ENCODE assay signal across 11 cellular contexts in the genomic region with DNA sequence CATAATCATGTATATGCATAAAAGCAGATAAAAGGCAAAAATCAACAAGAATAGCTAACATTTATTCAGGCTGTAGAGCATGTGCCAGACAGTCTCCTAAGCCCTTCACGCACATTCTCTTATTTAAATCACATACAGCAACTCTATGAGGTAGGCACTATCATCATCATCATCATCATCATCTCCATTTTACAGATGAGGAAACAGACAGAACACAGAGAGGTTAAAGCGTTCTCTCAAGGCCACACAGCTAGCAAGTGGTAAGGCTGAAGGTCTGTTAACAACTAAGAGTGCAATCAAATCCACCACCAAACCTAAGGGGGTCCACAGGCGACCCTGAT. TPM values are rescaled to one million over a fixed set of nuclear protein-coding genes. Genes with fewer than 3 reads are reported as not detected.
DNase-seq lines count a peak whose midpoint lies in the region; ATAC-seq and TF ChIP-seq lines count a peak whose summit lies in the region.
"Had no signal": no experiment of that assay in that cellular context is flagged by ENCODE, and none has a peak within 500 bp of the region (broad histone marks: within the 10 kb centered on the region; RNA-seq: fewer than 3 reads in every experiment).

No MANE protein-coding gene starts in this region.

- H3K36me3 Mint-ChIP-seq in CD8-positive, alpha-beta T cell, result no peaks in the 10 kb centered on the region
- H3K36me3 Mint-ChIP-seq in nephron progenitor cell (ENCODE audit: low read depth), result no peaks in the 10 kb centered on the region

- CTCF ChIA-PET in CD8-positive, alpha-beta T cell (lab: Charles Lee), result interaction anchor here (1.3 kb wide), 1 partner anchor 12 kb away, joined by 5 read pairs; no protein-coding TSS in a partner anchor
- CTCF ChIA-PET in mammary epithelial cell (lab: Charles Lee; ENCODE audit: low non-redundant PET), result interaction anchor here (0.6 kb wide), 1 partner anchor 218 kb away, joined by 4 read pairs; no protein-coding TSS in a partner anchor

- in situ Hi-C loops in mammary epithelial cell (cut with MboI; ENCODE audit: low sequenced_read_pairs in 2 of 2), result no loop called here

- intact Hi-C loops in CD8-positive, alpha-beta T cell (cut with DNase I, micrococcal nuclease), result loop anchor here in 1 of 2 experiments (5.0 kb wide), 1 partner anchor 182 kb away; no protein-coding TSS in a partner anchor
- intact Hi-C loops in mammary epithelial cell (cut with micrococcal nuclease) (no loop called here), posterior vena cava (cut with DNase I) (loop anchor here in 1 of 2 donors (5.0 kb wide), 1 partner anchor 362 kb away; no protein-coding TSS in a partner anchor), ascending aorta (cut with DNase I) (no loop called here)

- peaks cover 16% of the 10 kb centered on the region; the same call in 1 of the 2 replicates for H4K20me1 ChIP-seq in Karpas-422 (ENCODE audit: insufficient read depth, low read depth, low read length)
- no peaks in the 10 kb centered on the region for H4K20me1 ChIP-seq in mammary epithelial cell (ENCODE audit: insufficient read depth, low read length)

- H3K79me2 ChIP-seq in Karpas-422 (ENCODE audit: low read length) (peaks cover 36% of the 10 kb centered on the region), mammary epithelial cell (ENCODE audit: insufficient read depth, low read length) (peaks cover 28% of the 10 kb centered on the region)

- H3K4me1 Mint-ChIP-seq in CD8-positive, alpha-beta T cell (ENCODE audit: low read depth), result peaks cover 15% of the 10 kb centered on the region
- H3K4me1 Mint-ChIP-seq in nephron progenitor cell, result peaks cover 50% of the 10 kb centered on the region

- POLR2A ChIA-PET in CD8-positive, alpha-beta T cell (lab: Charles Lee), result no interaction called here

- H3K27me3 Mint-ChIP-seq in CD8-positive, alpha-beta T cell (ENCODE audit: low read depth), result peaks cover 27% of the 10 kb centered on the region
- H3K27me3 Mint-ChIP-seq in nephron progenitor cell (ENCODE audit: low read depth, poor library complexity), result peaks cover 73% of the 10 kb centered on the region

- H3K4me3 ChIP-seq in CD8-positive, alpha-beta T cell (ENCODE audit: low read depth, low read length), result no peak overlapping the region
- H3K4me3 ChIP-seq in Karpas-422 (ENCODE audit: low read length) (peak overlapping the region; percentile 82), mammary epithelial cell (replicated peaks in 1 of 3; ENCODE audit: insufficient read depth in 1 of 3, low read depth in 2 of 3, low read length in 3 of 3) (no peak overlapping the region), ascending aorta (peak overlapping the region in 1 of 2 donors; percentile 70)

- H3K27me3 ChIP-seq in CD8-positive, alpha-beta T cell (ENCODE audit: insufficient read depth, low read length), result peaks cover 15% of the 10 kb centered on the region
- H3K27me3 ChIP-seq in Karpas-422 (ENCODE audit: low read length), result no peaks in the 10 kb centered on the region
- H3K27me3 ChIP-seq in mammary epithelial cell (ENCODE audit: insufficient read depth, low read length), result no peaks in the 10 kb centered on the region
- no peaks in the 10 kb centered on the region for H3K27me3 ChIP-seq in ascending aorta

- H3K4me3 Mint-ChIP-seq in CD8-positive, alpha-beta T cell, result peak overlapping the region; percentile 85
- peak overlapping the region; percentile 83 for H3K4me3 Mint-ChIP-seq in nephron progenitor cell

- no peaks in the 10 kb centered on the region for H3K9me3 ChIP-seq in CD8-positive, alpha-beta T cell (ENCODE audit: low read length)
- H3K9me3 ChIP-seq in Karpas-422 (ENCODE audit: low read length) (no peaks in the 10 kb centered on the region), mammary epithelial cell (replicated peaks; ENCODE audit: insufficient read depth, low read length) (no peaks in the 10 kb centered on the region), ascending aorta (no peaks in the 10 kb centered on the region)

- H3K27ac ChIP-seq in CD8-positive, alpha-beta T cell (ENCODE audit: low read depth, low read length), result no peak overlapping the region
- H3K27ac ChIP-seq in Karpas-422 (ENCODE audit: low read length), result peak overlapping the region; percentile 90
- H3K27ac ChIP-seq in mammary epithelial cell (ENCODE audit: insufficient read depth, low read depth, low read length), result no peak overlapping the region
- no peak overlapping the region for H3K27ac ChIP-seq in ascending aorta

- WGBS in mammary epithelial cell (ENCODE audit: low coverage, missing lambda C conversion rate), result 93% methylated on average over 3 of the region's 3 CpGs

- peak overlapping the region; percentile 75 for H3K27ac Mint-ChIP-seq in CD8-positive, alpha-beta T cell
- H3K27ac Mint-ChIP-seq in nephron progenitor cell, result no peak overlapping the region
- H3K27ac Mint-ChIP-seq: dendritic cell treated with granulocyte-macrophage colony-stimulating factor and Interleukin-4, amounts not matched to agents 40 ng/mL and 50 ng/mL, for 4 days had no signal

- peaks cover 4% of the 10 kb centered on the region for H3K4me1 ChIP-seq in CD8-positive, alpha-beta T cell (ENCODE audit: insufficient read depth, low read length)
- H3K4me1 ChIP-seq in Karpas-422 (ENCODE audit: low read length) (peaks cover 84% of the 10 kb centered on the region), mammary epithelial cell (ENCODE audit: insufficient read depth, low read length) (peaks cover 15% of the 10 kb centered on the region), ascending aorta (no peaks in the 10 kb centered on the region)

- TF ChIP-seq CTCF in CD8-positive, alpha-beta T cell (IDR thresholded peaks at IDR 0.05), result no peak
- no peak for TF ChIP-seq CTCF in mammary epithelial cell (conservative IDR thresholded peaks at IDR 0.05 in 1 of 2, IDR thresholded peaks at IDR 0.05 in 1 of 2; ENCODE audit: extremely low read depth in 1 of 2, insufficient read depth in 1 of 2, low read depth in 1 of 2, low read length in 2 of 2)
- no peak for TF ChIP-seq CTCF in nephron progenitor cell (IDR thresholded peaks at IDR 0.05)
- TF ChIP-seq CTCF in ascending aorta (IDR thresholded peaks at IDR 0.05), result no peak

- no peaks in the 10 kb centered on the region for H3K36me3 ChIP-seq in CD8-positive, alpha-beta T cell (ENCODE audit: insufficient read depth, low read length)
- H3K36me3 ChIP-seq in Karpas-422 (ENCODE audit: insufficient read depth, low read length) (no peaks in the 10 kb centered on the region), mammary epithelial cell (ENCODE audit: insufficient read depth, low read length) (no peaks in the 10 kb centered on the region), ascending aorta (no peaks in the 10 kb centered on the region)

- ATAC-seq in CD8-positive, alpha-beta T cell, result no peak

- BruUV-seq in mammary epithelial cell (replicated peaks; lab: Mats Ljungman, UMichigan), result no TSS peak

- no peaks in the 10 kb centered on the region for H3K9me2 ChIP-seq in Karpas-422 (replicated peaks; ENCODE audit: insufficient read depth, low read length)

- no peak for DNase-seq in CD8-positive, alpha-beta T cell
- DNase-seq in Karpas-422, result no peak
- no peak for DNase-seq in mammary epithelial cell
- DNase-seq in nephron progenitor cell, result no peak
- no peak for DNase-seq in NCI-H1417 treated with DMSO at 0.1 percent for 48 hours (lab: John Stamatoyannopoulos, UW)
- no peak for DNase-seq in posterior vena cava (ENCODE audit: low spot score)
- no peak for DNase-seq in RKO (ENCODE audit: low spot score)
- no peak for DNase-seq in ascending aorta (ENCODE audit: low spot score in 2 of 2)
- DNase-seq: activated gamma-delta T cell, HCEC 1CT had no signal

- H2AFZ ChIP-seq in Karpas-422 (ENCODE audit: low read length), result peak overlapping the region; percentile 46; the same call in 1 of the 2 replicates
- H2AFZ ChIP-seq in mammary epithelial cell (ENCODE audit: low read depth, low read length), result peak overlapping the region; percentile 89

- no peaks in the 10 kb centered on the region for H3K9me3 Mint-ChIP-seq in CD8-positive, alpha-beta T cell
- no peaks in the 10 kb centered on the region for H3K9me3 Mint-ChIP-seq in nephron progenitor cell
- H3K9me3 Mint-ChIP-seq: dendritic cell treated with granulocyte-macrophage colony-stimulating factor and Interleukin-4, amounts not matched to agents 40 ng/mL and 50 ng/mL, for 4 days had no signal

- dilution Hi-C loops in mammary epithelial cell (cut with HindIII; ENCODE audit: low sequenced_read_pairs), result no loop called here

- H3K9ac ChIP-seq in Karpas-422 (ENCODE audit: low read length), result peak overlapping the region; percentile 86
- no peak overlapping the region for H3K9ac ChIP-seq in mammary epithelial cell (ENCODE audit: insufficient read depth, low read length)

- peak overlapping the region; percentile 92 for H3K4me2 ChIP-seq in Karpas-422 (ENCODE audit: low read depth, low read length, poor library complexity, severe bottlenecking)
- H3K4me2 ChIP-seq in mammary epithelial cell (ENCODE audit: insufficient read depth, low read depth, low read length), result peak overlapping the region; percentile 81

RNA-seq across cellular contexts. Expression of a gene that starts 0.9 kb away (rescaled TPM):
- total RNA-seq in CD8-positive, alpha-beta T cell, result 1 to 10 TPM; 2.0 to 3.3 TPM
- 69.0 and 92.4 TPM in 2 replicates for total RNA-seq in Karpas-422 (2014; rRNA removed; shearing (Covaris generic); ENCODE audit: low replicate concordance)
- total RNA-seq in mammary epithelial cell, result 10 to 100 TPM; 35.3 to 63.2 TPM
- 8.6 TPM for polyA plus RNA-seq in mammary epithelial cell
- 37.3 TPM for polyA minus RNA-seq in mammary epithelial cell
- total RNA-seq in posterior vena cava, result 10 to 100 TPM; 23.0 to 27.9 TPM
- 10.7 TPM for total RNA-seq in ascending aorta
